Comparison of ENCODE assay signal across 19 cellular contexts in the genomic region with DNA sequence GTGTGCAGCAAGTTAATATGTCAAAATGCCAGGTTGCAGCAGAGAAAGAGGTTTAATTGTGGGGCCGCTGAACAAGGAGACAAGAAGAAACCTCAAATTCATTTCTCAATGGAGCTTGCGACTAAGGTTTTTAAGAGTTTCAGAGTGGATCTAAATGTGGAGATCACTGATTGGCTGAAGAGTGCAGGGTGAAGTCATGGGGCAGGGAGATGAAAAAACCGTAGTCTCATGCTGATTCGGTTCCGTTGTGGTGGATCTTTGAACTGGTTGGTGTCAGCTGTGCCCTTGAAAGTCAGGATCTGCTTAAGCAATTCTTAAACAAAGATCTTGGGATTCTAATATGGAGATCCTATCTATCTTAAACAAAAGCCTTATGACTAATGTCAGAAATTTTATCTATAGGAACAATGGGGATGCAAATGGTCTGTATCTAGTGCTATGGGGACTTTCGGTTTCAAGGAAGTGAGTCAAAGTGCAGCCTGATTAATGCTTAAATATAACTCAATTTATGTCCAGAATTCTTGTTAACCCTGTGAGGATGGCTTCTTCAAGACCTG.
"Had no signal": no experiment of that assay in that cellular context is flagged by ENCODE, and none has a peak within 500 bp of the region (broad histone marks: within the 10 kb centered on the region; RNA-seq: fewer than 3 reads in every experiment).

No MANE protein-coding gene starts in this region.

- H3K9me3 Mint-ChIP-seq: nephron progenitor cell; stimulated activated naive B cell treated with anti-CD40 and anti-IgM and Interleukin-4, amounts not matched to agents 10 μg/mL and 1 μg/mL and 100 μg/mL, for 72 hours; T-helper 1 cell treated with Interleukin-12 subunit alpha and Interleukin-12 subunit beta and Interleukin-4 antibody, amounts not matched to agents 30 μg/mL and 1 μg/mL, for 36 hours had no signal

- DNase-seq: activated CD4-positive, alpha-beta T cell treated with anti-CD3 and anti-CD28 coated beads, Interleukin-2, amount 50 U/mL, for 1 hour; activated CD4-positive, CD25-positive, alpha-beta regulatory T cell treated with anti-CD3 and anti-CD28 coated beads, Interleukin-2, amount 50 U/mL, for 72 hours; activated CD8-positive, alpha-beta memory T cell treated with anti-CD3 and anti-CD28 coated beads for 24 hours; activated gamma-delta T cell; heart left ventricle; kidney glomerular epithelial cell; left ventricle myocardium inferior; mammary epithelial cell; nephron progenitor cell; retina; spleen; stimulated activated CD4-positive, alpha-beta T cell treated with anti-CD3 and anti-CD28 coated beads, Interleukin-4, amount 100 ng/mL, for 4 hours; stimulated activated naive B cell treated with anti-CD40 and anti-IgM and Interleukin-4, amounts not matched to agents 10 μg/mL and 1 μg/mL and 100 μg/mL, for 72 hours; upper lobe of right lung had no signal

- H3K27ac Mint-ChIP-seq: activated naive CD4-positive, alpha-beta T cell treated with anti-CD3 and anti-CD28 coated beads, Interleukin-2, amount 50 U/mL, for 24 hours; nephron progenitor cell; stimulated activated naive B cell treated with anti-CD40 and anti-IgM and Interleukin-4, amounts not matched to agents 10 μg/mL and 1 μg/mL and 100 μg/mL, for 72 hours; T-helper 1 cell treated with Interleukin-12 subunit alpha and Interleukin-12 subunit beta and Interleukin-4 antibody, amounts not matched to agents 30 μg/mL and 1 μg/mL, for 36 hours had no signal

- FAIRE-seq: frontal cortex had no signal

- H3K9me3 ChIP-seq: heart left ventricle, spleen, thoracic aorta, upper lobe of right lung had no signal

- H3K4me3 ChIP-seq: heart left ventricle, left ventricle myocardium inferior, spleen, thoracic aorta, upper lobe of right lung had no signal

- H3K36me3 Mint-ChIP-seq: activated naive CD4-positive, alpha-beta T cell treated with anti-CD3 and anti-CD28 coated beads, Interleukin-2, amount 50 U/mL, for 24 hours; stimulated activated naive B cell treated with anti-CD40 and anti-IgM and Interleukin-4, amounts not matched to agents 10 μg/mL and 1 μg/mL and 100 μg/mL, for 72 hours had no signal

- H3K4me1 Mint-ChIP-seq: activated naive CD4-positive, alpha-beta T cell treated with anti-CD3 and anti-CD28 coated beads, Interleukin-2, amount 50 U/mL, for 24 hours; nephron progenitor cell; stimulated activated naive B cell treated with anti-CD40 and anti-IgM and Interleukin-4, amounts not matched to agents 10 μg/mL and 1 μg/mL and 100 μg/mL, for 72 hours had no signal

- H3K36me3 ChIP-seq: heart left ventricle, left ventricle myocardium inferior, spleen, thoracic aorta, upper lobe of right lung had no signal

- H3K27ac ChIP-seq: heart left ventricle, left ventricle myocardium inferior, spleen, thoracic aorta, upper lobe of right lung, VCaP had no signal

- H3K27me3 ChIP-seq: heart left ventricle, spleen, upper lobe of right lung had no signal

- H3K27me3 Mint-ChIP-seq: activated naive CD4-positive, alpha-beta T cell treated with anti-CD3 and anti-CD28 coated beads, Interleukin-2, amount 50 U/mL, for 24 hours; stimulated activated naive B cell treated with anti-CD40 and anti-IgM and Interleukin-4, amounts not matched to agents 10 μg/mL and 1 μg/mL and 100 μg/mL, for 72 hours had no signal

- H3K4me3 Mint-ChIP-seq: activated naive CD4-positive, alpha-beta T cell treated with anti-CD3 and anti-CD28 coated beads, Interleukin-2, amount 50 U/mL, for 24 hours; nephron progenitor cell; stimulated activated naive B cell treated with anti-CD40 and anti-IgM and Interleukin-4, amounts not matched to agents 10 μg/mL and 1 μg/mL and 100 μg/mL, for 72 hours; T-helper 1 cell treated with Interleukin-12 subunit alpha and Interleukin-12 subunit beta and Interleukin-4 antibody, amounts not matched to agents 30 μg/mL and 1 μg/mL, for 36 hours had no signal

- ATAC-seq: heart left ventricle; stimulated activated naive B cell treated with anti-CD40 and anti-IgM and Interleukin-4, amounts not matched to agents 10 μg/mL and 1 μg/mL and 100 μg/mL, for 72 hours; upper lobe of right lung had no signal

- H3K4me1 ChIP-seq: heart left ventricle, left ventricle myocardium inferior, spleen, upper lobe of right lung had no signal
